8 cellular contexts compared by ENCODE assay signal in genomic region chr3:158918008-158918407, GRCh38.
A peak's percentile ranks its signal among the peaks of the same experiment; 100 is the strongest.
DNase-seq lines count a peak whose midpoint lies in the region; ATAC-seq and TF ChIP-seq lines count a peak whose summit lies in the region.

No MANE protein-coding gene starts in this region.

- no peaks in the 10 kb centered on the region for H3K4me1 Mint-ChIP-seq in activated naive CD8-positive, alpha-beta T cell treated with anti-CD3 and anti-CD28 coated beads for 36 hours

- no peak overlapping the region for H2AFZ ChIP-seq in hepatocyte

- no peaks in the 10 kb centered on the region for H3K27me3 Mint-ChIP-seq in activated naive CD8-positive, alpha-beta T cell treated with anti-CD3 and anti-CD28 coated beads for 36 hours

- H3K79me2 ChIP-seq in hepatocyte, result no peaks in the 10 kb centered on the region

- WGBS in hepatocyte (ENCODE audit: low lambda C conversion rate, missing lambda C conversion rate), result 25% methylated on average over 3 of the region's 3 CpGs

- no peaks in the 10 kb centered on the region for H3K9me3 Mint-ChIP-seq in activated naive CD8-positive, alpha-beta T cell treated with anti-CD3 and anti-CD28 coated beads for 36 hours

- no peak overlapping the region for H3K4me3 Mint-ChIP-seq in activated naive CD8-positive, alpha-beta T cell treated with anti-CD3 and anti-CD28 coated beads for 36 hours

- H3K27ac ChIP-seq in hepatocyte (no peak overlapping the region), substantia nigra (ENCODE audit: low read depth, low read length, poor library complexity, severe bottlenecking) (no peak overlapping the region)

- DNase-seq in D341Med (ENCODE audit: low spot score) (peak; percentile 57), NCI-H1930 (lab: John Stamatoyannopoulos, UW) (peak; percentile 7 to 41), hepatocyte (ENCODE audit: low spot score) (peak; percentile 78), substantia nigra (lab: John Stamatoyannopoulos, UW) (peak in 27 of 49 donors; percentile 0 to 41 (median 9))
- peak; percentile 12 for DNase-seq in activated naive CD8-positive, alpha-beta T cell treated with anti-CD3 and anti-CD28 coated beads for 36 hours

- H3K9me3 ChIP-seq in hepatocyte (ENCODE audit: low read depth), result no peaks in the 10 kb centered on the region

- H3K27me3 ChIP-seq in hepatocyte, result no peaks in the 10 kb centered on the region

- H3K4me1 ChIP-seq in hepatocyte (ENCODE audit: insufficient read depth), result no peaks in the 10 kb centered on the region

- no peak overlapping the region for H3K27ac Mint-ChIP-seq in activated naive CD8-positive, alpha-beta T cell treated with anti-CD3 and anti-CD28 coated beads for 36 hours

- ATAC-seq in GM18867 (IDR thresholded peaks at IDR 0.05; ENCODE audit: unreplicated experiment) (peak; percentile 92), HG02970 (IDR thresholded peaks at IDR 0.05; ENCODE audit: low FRiP score, unreplicated experiment) (peak; percentile 77), GM18517 (IDR thresholded peaks at IDR 0.05; ENCODE audit: unreplicated experiment) (no peak)

- H3K4me3 ChIP-seq in hepatocyte, result no peak overlapping the region

- H3K36me3 ChIP-seq in hepatocyte (replicated peaks; ENCODE audit: insufficient read depth, low read depth), result no peaks in the 10 kb centered on the region

- H3K9me2 ChIP-seq in hepatocyte (replicated peaks; ENCODE audit: insufficient read depth), result no peaks in the 10 kb centered on the region

- H3K36me3 Mint-ChIP-seq in activated naive CD8-positive, alpha-beta T cell treated with anti-CD3 and anti-CD28 coated beads for 36 hours, result no peaks in the 10 kb centered on the region

- H4K20me1 ChIP-seq in hepatocyte (ENCODE audit: insufficient read depth, poor library complexity, severe bottlenecking), result no peaks in the 10 kb centered on the region

- peak; percentile 71 for TF ChIP-seq CTCF in hepatocyte (IDR thresholded peaks at IDR 0.05; ENCODE audit: poor library complexity)

- no peak overlapping the region for H3K4me2 ChIP-seq in hepatocyte

Comparison
In these comparisons a context has a peak if more than half of its experiments do, and no peak if none do; other contexts are left out.
1. DNase-seq: peak in every context shown above with its lines; median percentile 78 in hepatocyte; 57 in D341Med; 24 in NCI-H1930; 12 in activated naive CD8-positive, alpha-beta T cell treated with anti-CD3 and anti-CD28 coated beads for 36 hours; 9 in substantia nigra.